In the genomic region with DNA sequence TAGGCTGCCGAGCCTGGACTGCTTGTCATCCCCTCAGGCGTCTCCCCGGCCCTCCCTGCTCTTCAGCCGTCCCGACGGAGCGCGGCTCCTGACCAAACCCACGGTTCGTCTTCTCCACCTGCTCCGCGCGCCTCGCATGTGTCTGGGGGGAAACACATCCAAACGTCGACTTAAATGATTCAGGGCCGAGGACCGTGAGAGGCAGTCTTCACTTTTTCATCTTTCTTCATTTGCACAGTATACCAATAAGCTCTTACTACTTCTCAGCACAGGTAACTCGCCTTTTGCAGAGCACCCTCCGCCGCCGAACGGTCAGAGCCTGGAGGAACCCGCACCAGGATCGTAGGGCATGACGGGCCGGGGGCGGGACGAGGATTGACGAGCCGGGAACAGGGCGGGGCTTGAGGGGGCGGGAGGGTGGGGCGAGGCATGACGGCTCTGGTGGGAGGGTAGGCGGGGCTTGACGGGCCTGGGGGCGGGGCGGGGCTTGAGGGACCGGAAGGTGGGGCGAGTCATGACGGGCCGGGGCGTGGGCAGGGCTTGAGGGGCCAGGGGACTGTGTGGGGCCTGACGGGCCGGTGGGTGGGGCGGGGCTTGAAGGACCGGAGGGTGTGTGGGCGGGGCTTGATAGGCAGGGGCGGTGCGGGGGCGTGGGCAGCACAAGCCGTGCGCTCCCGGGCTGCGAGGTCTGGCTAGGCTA, we compare ENCODE assay signal across 8 cellular contexts. TPM values are rescaled to one million over a fixed set of nuclear protein-coding genes. Genes with fewer than 3 reads are reported as not detected.
DNase-seq lines count a peak whose midpoint lies in the region; ATAC-seq, FAIRE-seq and TF ChIP-seq lines count a peak whose summit lies in the region.

A gene with protein sequence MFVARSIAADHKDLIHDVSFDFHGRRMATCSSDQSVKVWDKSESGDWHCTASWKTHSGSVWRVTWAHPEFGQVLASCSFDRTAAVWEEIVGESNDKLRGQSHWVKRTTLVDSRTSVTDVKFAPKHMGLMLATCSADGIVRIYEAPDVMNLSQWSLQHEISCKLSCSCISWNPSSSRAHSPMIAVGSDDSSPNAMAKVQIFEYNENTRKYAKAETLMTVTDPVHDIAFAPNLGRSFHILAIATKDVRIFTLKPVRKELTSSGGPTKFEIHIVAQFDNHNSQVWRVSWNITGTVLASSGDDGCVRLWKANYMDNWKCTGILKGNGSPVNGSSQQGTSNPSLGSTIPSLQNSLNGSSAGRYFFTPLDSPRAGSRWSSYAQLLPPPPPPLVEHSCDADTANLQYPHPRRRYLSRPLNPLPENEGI (plus strand): TSS at position 657 of the 700 bp plus-strand sequence. CDS start 111 bp downstream, outside the sequence.

- no peaks in the 10 kb centered on the region for H3K36me3 Mint-ChIP-seq in T-cell

- TF ChIP-seq EP300 in transverse colon (IDR thresholded peaks at IDR 0.05; ENCODE audit: low read depth): no peak

- H3K27me3 Mint-ChIP-seq in T-cell: no peaks in the 10 kb centered on the region

- peaks cover 33 to 46% (median 41%) of the 10 kb centered on the region in 3 donors for H3K4me1 Mint-ChIP-seq in T-cell

- DNase-seq in GM12891 (ENCODE audit: insufficient read length, low spot score): peak; percentile 95
- peak; percentile 100 for DNase-seq in NCI-H146 (lab: John Stamatoyannopoulos, UW)
- DNase-seq in T-cell: peak; percentile 91 to 99 (median 97)
- DNase-seq in cardiac septum (ENCODE audit: low spot score): peak; percentile 100
- peak; percentile 96 for DNase-seq in pons (ENCODE audit: low spot score)
- peak; percentile 100 for DNase-seq in transverse colon

- peaks cover 0 to 34% (median 13%) of the 10 kb centered on the region in 4 donors for H3K4me1 ChIP-seq in transverse colon

- intact Hi-C loops in cardiac septum (cut with DNase I): loop anchor here (2.0 to 10.0 kb wide), 3 partner anchors 65 to 643 kb away; a partner anchor contains a TSS
- intact Hi-C loops in transverse colon (cut with DNase I; ENCODE audit: low total_unique reads): no loop called here

- TF ChIP-seq POLR2A in GM12891 (IDR thresholded peaks at IDR 0.05; ENCODE audit: low read depth, low read length) (no peak), transverse colon (IDR thresholded peaks at IDR 0.05) (peak; percentile 66)

- 0 to 1% (median 1%) methylated on average over 43 to 55 of the region's 56 CpGs for WGBS in adipose tissue, 3 donors
- WGBS in transverse colon (ENCODE audit: low coverage in 1 of 2), 2 donors: 1% methylated on average over 19 to 33 of the region's 56 CpGs

- no peaks in the 10 kb centered on the region for H3K9me3 ChIP-seq in transverse colon

- peak within 1 kb of the TSS; percentile 94 to 98 for H3K27ac Mint-ChIP-seq in T-cell

- no peaks in the 10 kb centered on the region for H3K36me3 ChIP-seq in transverse colon

- peak; percentile 81 for FAIRE-seq in GM12891 (lab: Jason Lieb, UNC)

- H3K27ac ChIP-seq in adipose tissue (ENCODE audit: low read depth, low read length): peak within 1 kb of the TSS; percentile 81
- peak within 1 kb of the TSS; percentile 94 to 98 (median 97) for H3K27ac ChIP-seq in transverse colon

- ATAC-seq in HG02852 (IDR thresholded peaks at IDR 0.05; ENCODE audit: unreplicated experiment) (peak; percentile 79), T-cell (replicated peaks in 1 of 4) (peak; percentile 82 to 89 (median 85))

- no peaks in the 10 kb centered on the region for H3K9me3 Mint-ChIP-seq in T-cell

- TF ChIP-seq CTCF in transverse colon (IDR thresholded peaks at IDR 0.05): no peak

- in situ Hi-C loops in transverse colon (cut with MboI; ENCODE audit: low pct_ligation_motif_present in 1 of 4, low pct_unique_long_range_greater_than_20kb in 1 of 4, low sequenced_read_pairs in 3 of 4): loop anchor here (25.0 kb wide), 1 partner anchor 560 kb away; a partner anchor contains a TSS

- no peaks in the 10 kb centered on the region for H3K27me3 ChIP-seq in transverse colon

- peak within 1 kb of the TSS; percentile 29 to 80 (median 52) for H3K4me3 ChIP-seq in transverse colon

- CTCF ChIA-PET in T-cell (lab: Charles Lee): interaction anchor here (0.5 to 1.7 kb wide), 9 partner anchors 37 to 570 kb away, joined by 3 to 7 read pairs (median 4); a partner anchor contains a TSS

- POLR2A ChIA-PET in T-cell (lab: Charles Lee): interaction anchor here in 1 of 2 donors (0.7 kb wide), 2 partner anchors 58 to 59 kb away, joined by 4 to 8 read pairs; no protein-coding TSS in a partner anchor

- peak within 1 kb of the TSS; percentile 92 to 98 (median 97) for H3K4me3 Mint-ChIP-seq in T-cell

TF ChIP-seq in GM12891, 5 proteins besides CTCF, POLR2A, EP300 and RAD21:
- TF ChIP-seq PAX5 (IDR thresholded peaks at IDR 0.05; ENCODE audit: insufficient read depth, low read length, severe bottlenecking): peak; percentile 0
- no peak for TF ChIP-seq POU2F2 (IDR thresholded peaks at IDR 0.05; ENCODE audit: low read depth, low read length)
- TF ChIP-seq TAF1 (IDR thresholded peaks at IDR 0.05; ENCODE audit: low read depth, low read length): peak; percentile 46; the same call in 1 of the 2 replicates

RNA-seq across cellular contexts. Expression of the gene that starts here (rescaled TPM):
- 21.0 TPM for polyA plus RNA-seq in GM12891 (2012; ENCODE audit: low read depth, missing spikeins)
- total RNA-seq in T-cell: 10 to 100 TPM; 28.4 to 34.9 (median 29.9) TPM
- polyA plus RNA-seq in adipose tissue: 10 to 100 TPM; 10.5 to 25.8 (median 18.7) TPM
- 21.0 TPM for total RNA-seq in cardiac septum
- 10 to 100 TPM in 3 of 4 donors, 1 to 10 TPM in 1; 9.4 to 29.1 (median 18.2) TPM for total RNA-seq in transverse colon

Comparison
In these comparisons a context has a peak if more than half of its experiments do, and no peak if none do; other contexts are left out.
1. Peak in every context shown above with its lines: DNase-seq, ATAC-seq, H3K4me3 ChIP-seq and H3K27ac ChIP-seq.